Comparison of ENCODE assay signal across 11 cellular contexts in genomic region chr3:190886945-190887344, GRCh38. TPM values are rescaled to one million over a fixed set of nuclear protein-coding genes. Genes with fewer than 3 reads are reported as not detected.
DNase-seq lines count a peak whose midpoint lies in the region; ATAC-seq and TF ChIP-seq lines count a peak whose summit lies in the region.
"Had no signal": no experiment of that assay in that cellular context is flagged by ENCODE, and none has a peak within 500 bp of the region (broad histone marks: within the 10 kb centered on the region; RNA-seq: fewer than 3 reads in every experiment).

No MANE protein-coding gene starts in this region.

- H3K36me3 Mint-ChIP-seq in activated CD4-positive, alpha-beta memory T cell treated with anti-CD3 and anti-CD28 coated beads, Interleukin-2, amount 10 ng/mL, durations not matched to agents 7 days and 5 days (ENCODE audit: low read depth): no peaks in the 10 kb centered on the region
- no peaks in the 10 kb centered on the region for H3K36me3 Mint-ChIP-seq in endodermal cell (ENCODE audit: low read depth)

- H3K4me3 Mint-ChIP-seq in activated CD4-positive, alpha-beta memory T cell treated with anti-CD3 and anti-CD28 coated beads, Interleukin-2, amount 10 ng/mL, durations not matched to agents 7 days and 5 days: no peak overlapping the region
- no peak overlapping the region for H3K4me3 Mint-ChIP-seq in endodermal cell

- WGBS in endodermal cell (ENCODE audit: insufficient coverage in 1 of 2, insufficient read length in 1 of 2), 2 experiments: 84 to 89% methylated on average over 3 to 5 of the region's 5 CpGs

- no peaks in the 10 kb centered on the region for H3K27me3 ChIP-seq in endodermal cell (ENCODE audit: control insufficient read depth, insufficient read depth, low read length, poor library complexity, severe bottlenecking)

- no peaks in the 10 kb centered on the region for H3K9me3 ChIP-seq in endodermal cell (ENCODE audit: control insufficient read depth, low read length)

- H3K9ac ChIP-seq in endodermal cell (ENCODE audit: extremely low read depth, low read length, poor library complexity, severe bottlenecking): no peak overlapping the region

- no peaks in the 10 kb centered on the region for H3K27me3 Mint-ChIP-seq in activated CD4-positive, alpha-beta memory T cell treated with anti-CD3 and anti-CD28 coated beads, Interleukin-2, amount 10 ng/mL, durations not matched to agents 7 days and 5 days
- H3K27me3 Mint-ChIP-seq in endodermal cell (ENCODE audit: insufficient read depth): peaks cover 2% of the 10 kb centered on the region

- H3K4me3 ChIP-seq in endodermal cell (ENCODE audit: low read length): no peak overlapping the region

- CTCF ChIA-PET in activated CD4-positive, alpha-beta memory T cell treated with anti-CD3 and anti-CD28 coated beads, Interleukin-2, amount 10 ng/mL, durations not matched to agents 7 days and 5 days (lab: Charles Lee): no interaction called here

- no peaks in the 10 kb centered on the region for H3K4me1 ChIP-seq in endodermal cell (ENCODE audit: control insufficient read depth, insufficient read depth, low read length)

- TF ChIP-seq CTCF in endodermal cell (conservative IDR thresholded peaks at IDR 0.05): no peak

- H3K9me3 Mint-ChIP-seq in activated CD4-positive, alpha-beta memory T cell treated with anti-CD3 and anti-CD28 coated beads, Interleukin-2, amount 10 ng/mL, durations not matched to agents 7 days and 5 days: no peaks in the 10 kb centered on the region
- H3K9me3 Mint-ChIP-seq in endodermal cell: no peaks in the 10 kb centered on the region

- ATAC-seq in GM21360 (IDR thresholded peaks at IDR 0.05; ENCODE audit: unreplicated experiment): peak; percentile 85
- ATAC-seq in HG03108 (IDR thresholded peaks at IDR 0.05; ENCODE audit: unreplicated experiment): peak; percentile 54
- ATAC-seq: stimulated activated naive CD8-positive, alpha-beta T cell treated with anti-CD3 and anti-CD28 coated beads, Interleukin-15, Interleukin-2, amounts not matched to agents 100 U/mL and 50 U/mL, for 24 hours had no signal

- DNase-seq in Daoy (ENCODE audit: low read depth) (peak; percentile 29), OCI-M1 (lab: John Stamatoyannopoulos, UW) (peak; percentile 63), endodermal cell (no peak), germinal center (ENCODE audit: low spot score) (no peak), amygdala (lab: John Stamatoyannopoulos, UW) (no peak)
- no peak for DNase-seq in activated CD4-positive, alpha-beta memory T cell treated with anti-CD3 and anti-CD28 coated beads, Interleukin-2, amount 10 ng/mL, durations not matched to agents 7 days and 5 days
- DNase-seq: activated CD4-positive, CD25-positive, alpha-beta regulatory T cell treated with anti-CD3 and anti-CD28 coated beads, Interleukin-2, amount 50 U/mL, for 72 hours; mesendoderm; stimulated activated naive CD8-positive, alpha-beta T cell treated with anti-CD3 and anti-CD28 coated beads, Interleukin-15, Interleukin-2, amounts not matched to agents 100 U/mL and 50 U/mL, for 24 hours had no signal

- POLR2A ChIA-PET in activated CD4-positive, alpha-beta memory T cell treated with anti-CD3 and anti-CD28 coated beads, Interleukin-2, amount 10 ng/mL, durations not matched to agents 7 days and 5 days (lab: Charles Lee): no interaction called here

- no peaks in the 10 kb centered on the region for H3K4me1 Mint-ChIP-seq in activated CD4-positive, alpha-beta memory T cell treated with anti-CD3 and anti-CD28 coated beads, Interleukin-2, amount 10 ng/mL, durations not matched to agents 7 days and 5 days
- no peaks in the 10 kb centered on the region for H3K4me1 Mint-ChIP-seq in endodermal cell

- H3K27ac Mint-ChIP-seq in activated CD4-positive, alpha-beta memory T cell treated with anti-CD3 and anti-CD28 coated beads, Interleukin-2, amount 10 ng/mL, durations not matched to agents 7 days and 5 days: no peak overlapping the region
- H3K27ac Mint-ChIP-seq in endodermal cell: no peak overlapping the region

- H3K36me3 ChIP-seq in endodermal cell (ENCODE audit: control insufficient read depth, insufficient read depth, low read length): no peaks in the 10 kb centered on the region

- H3K27ac ChIP-seq in endodermal cell (ENCODE audit: low read depth, low read length): no peak overlapping the region

RNA-seq across cellular contexts. Expression of gene GMNC, which starts 24.5 kb away (rescaled TPM):
- total RNA-seq in Daoy (2014; rRNA removed; shearing (Covaris generic)): not detected in 2 replicates
- total RNA-seq in activated CD4-positive, alpha-beta memory T cell treated with anti-CD3 and anti-CD28 coated beads, Interleukin-2, amount 10 ng/mL, durations not matched to agents 7 days and 5 days: not detected
- not detected for total RNA-seq in endodermal cell
- polyA plus RNA-seq in endodermal cell (2013, experiment 1 of 2): 0.32 TPM
- 0.62 TPM for polyA plus RNA-seq in endodermal cell (2013, experiment 2 of 2)

Comparison
In these comparisons a context has a peak if more than half of its experiments do, and no peak if none do; other contexts are left out.
1. DNase-seq: peak in Daoy (single experiment) and OCI-M1 (single experiment); none in activated CD4-positive, alpha-beta memory T cell treated with anti-CD3 and anti-CD28 coated beads, Interleukin-2, amount 10 ng/mL, durations not matched to agents 7 days and 5 days (single experiment), endodermal cell (single experiment), germinal center (single experiment) and amygdala (0 of 56).